ENCODE assay signal across 1 cellular context in genomic region chr4:26857278-26858034, GRCh38.
TF ChIP-seq lines count a peak whose summit lies in the region.

No MANE protein-coding gene starts in this region.

TF ChIP-seq in K562, 482 proteins besides CTCF, POLR2A, EP300 and RAD21 (continued from another document and continues in another):
- TF ChIP-seq ZNF586 (CRISPR knock-in tag; conservative IDR thresholded peaks at IDR 0.05) (no peak), TAF9B (IDR thresholded peaks at IDR 0.05; ENCODE audit: partially characterized antibody) (no peak), ZNF830 (CRISPR knock-in tag; IDR thresholded peaks at IDR 0.05) (no peak), STAG1 (CRISPR knock-in tag; IDR thresholded peaks at IDR 0.05; ENCODE audit: borderline replicate concordance) (no peak), WHSC1 (IDR thresholded peaks at IDR 0.05; ENCODE audit: low read length) (no peak), RUNX1 (IDR thresholded peaks at IDR 0.05; ENCODE audit: low read depth) (0 out of 2 replicates have a peak, but pooled peaks have one; percentile 51), OTX1 (CRISPR knock-in tag; IDR thresholded peaks at IDR 0.05) (no peak), FOXM1 (IDR thresholded peaks at IDR 0.05; ENCODE audit: low read depth) (no peak), FOXM1 (CRISPR knock-in tag; IDR thresholded peaks at IDR 0.05; ENCODE audit: low read depth) (no peak), SOX6 (IDR thresholded peaks at IDR 0.05) (0 out of 2 replicates have a peak, but pooled peaks have one; percentile 28), PRMT5 (CRISPR knock-in tag; IDR thresholded peaks at IDR 0.05) (no peak), STAT6 (CRISPR knock-in tag; IDR thresholded peaks at IDR 0.05) (no peak), ZKSCAN3 (CRISPR knock-in tag; IDR thresholded peaks at IDR 0.05) (no peak), FOXA3 (CRISPR knock-in tag; conservative IDR thresholded peaks at IDR 0.05 in 1 of 2, IDR thresholded peaks at IDR 0.05 in 1 of 2) (no peak), SRSF9 (IDR thresholded peaks at IDR 0.05; ENCODE audit: borderline replicate concordance, low read depth, low read length) (no peak), ARHGAP35 (IDR thresholded peaks at IDR 0.05; ENCODE audit: partially characterized antibody) (no peak), MTA1 (IDR thresholded peaks at IDR 0.05; ENCODE audit: borderline replicate concordance) (peak; percentile 28; the same call in 1 of the 2 replicates), CC2D1A (IDR thresholded peaks at IDR 0.05) (0 out of 2 replicates have a peak, but pooled peaks have one; percentile 19), ZNF695 (CRISPR knock-in tag; IDR thresholded peaks at IDR 0.05) (no peak), HOXB6 (CRISPR knock-in tag; IDR thresholded peaks at IDR 0.05; ENCODE audit: borderline replicate concordance) (no peak), ZNF274 (IDR thresholded peaks at IDR 0.05; ENCODE audit: borderline replicate concordance, low read depth, low read length) (no peak), CHD1 (IDR thresholded peaks at IDR 0.05; ENCODE audit: low read length) (no peak), VEZF1 (CRISPR knock-in tag; IDR thresholded peaks at IDR 0.05) (peak; percentile 90), ZBTB7A (IDR thresholded peaks at IDR 0.05; ENCODE audit: borderline replicate concordance, control insufficient read depth, low read depth, low read length) (no peak), TCF7 (IDR thresholded peaks at IDR 0.05; ENCODE audit: borderline replicate concordance) (no peak), KHSRP (IDR thresholded peaks at IDR 0.05) (no peak), RFX5 (IDR thresholded peaks at IDR 0.05; ENCODE audit: low read depth, low read length) (no peak), CHD2 (IDR thresholded peaks at IDR 0.05; ENCODE audit: low read depth, low read length) (no peak; the same call in 1 of the 2 replicates), CEBPZ (IDR thresholded peaks at IDR 0.05; ENCODE audit: borderline replicate concordance, low read depth, low read length) (no peak), GABPB2 (CRISPR knock-in tag; conservative IDR thresholded peaks at IDR 0.05) (no peak), ZNF12 (CRISPR knock-in tag; IDR thresholded peaks at IDR 0.05) (no peak), NFXL1 (CRISPR knock-in tag; IDR thresholded peaks at IDR 0.05) (no peak), FOXJ3 (CRISPR knock-in tag; IDR thresholded peaks at IDR 0.05) (no peak), JUNB (CRISPR knock-in tag; conservative IDR thresholded peaks at IDR 0.05) (no peak), SP1 (CRISPR knock-in tag; IDR thresholded peaks at IDR 0.05) (peak; percentile 62; the same call in 1 of the 2 replicates), CEBPB (tag; IDR thresholded peaks at IDR 0.05) (no peak), TEAD1 (CRISPR knock-in tag; IDR thresholded peaks at IDR 0.05) (peak in 1 of 2 experiments; percentile 24; a peak in 1 of 4 replicates), NRF1 (conservative IDR thresholded peaks at IDR 0.05 in 1 of 2, IDR thresholded peaks at IDR 0.05 in 1 of 2) (peak; percentile 97), MEF2A (IDR thresholded peaks at IDR 0.05; ENCODE audit: control insufficient read depth, low read depth, low read length) (no peak), NR3C1 (CRISPR knock-in tag; IDR thresholded peaks at IDR 0.05) (no peak), ZNF431 (CRISPR knock-in tag; IDR thresholded peaks at IDR 0.05) (no peak), TEAD4 (IDR thresholded peaks at IDR 0.05; ENCODE audit: low read length) (no peak), TEAD4 (CRISPR knock-in tag; IDR thresholded peaks at IDR 0.05; ENCODE audit: borderline replicate concordance) (no peak), ZNF263 (CRISPR knock-in tag; IDR thresholded peaks at IDR 0.05; ENCODE audit: borderline replicate concordance) (no peak)
- TF ChIP-seq, protein P1, sequence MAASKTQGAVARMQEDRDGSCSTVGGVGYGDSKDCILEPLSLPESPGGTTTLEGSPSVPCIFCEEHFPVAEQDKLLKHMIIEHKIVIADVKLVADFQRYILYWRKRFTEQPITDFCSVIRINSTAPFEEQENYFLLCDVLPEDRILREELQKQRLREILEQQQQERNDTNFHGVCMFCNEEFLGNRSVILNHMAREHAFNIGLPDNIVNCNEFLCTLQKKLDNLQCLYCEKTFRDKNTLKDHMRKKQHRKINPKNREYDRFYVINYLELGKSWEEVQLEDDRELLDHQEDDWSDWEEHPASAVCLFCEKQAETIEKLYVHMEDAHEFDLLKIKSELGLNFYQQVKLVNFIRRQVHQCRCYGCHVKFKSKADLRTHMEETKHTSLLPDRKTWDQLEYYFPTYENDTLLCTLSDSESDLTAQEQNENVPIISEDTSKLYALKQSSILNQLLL (CRISPR knock-in tag; IDR thresholded peaks at IDR 0.05; ENCODE audit: borderline replicate concordance), result no peak
- TF ChIP-seq, protein P2, sequence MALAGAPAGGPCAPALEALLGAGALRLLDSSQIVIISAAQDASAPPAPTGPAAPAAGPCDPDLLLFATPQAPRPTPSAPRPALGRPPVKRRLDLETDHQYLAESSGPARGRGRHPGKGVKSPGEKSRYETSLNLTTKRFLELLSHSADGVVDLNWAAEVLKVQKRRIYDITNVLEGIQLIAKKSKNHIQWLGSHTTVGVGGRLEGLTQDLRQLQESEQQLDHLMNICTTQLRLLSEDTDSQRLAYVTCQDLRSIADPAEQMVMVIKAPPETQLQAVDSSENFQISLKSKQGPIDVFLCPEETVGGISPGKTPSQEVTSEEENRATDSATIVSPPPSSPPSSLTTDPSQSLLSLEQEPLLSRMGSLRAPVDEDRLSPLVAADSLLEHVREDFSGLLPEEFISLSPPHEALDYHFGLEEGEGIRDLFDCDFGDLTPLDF (CRISPR knock-in tag; IDR thresholded peaks at IDR 0.05), result no peak
- TF ChIP-seq, protein P3, sequence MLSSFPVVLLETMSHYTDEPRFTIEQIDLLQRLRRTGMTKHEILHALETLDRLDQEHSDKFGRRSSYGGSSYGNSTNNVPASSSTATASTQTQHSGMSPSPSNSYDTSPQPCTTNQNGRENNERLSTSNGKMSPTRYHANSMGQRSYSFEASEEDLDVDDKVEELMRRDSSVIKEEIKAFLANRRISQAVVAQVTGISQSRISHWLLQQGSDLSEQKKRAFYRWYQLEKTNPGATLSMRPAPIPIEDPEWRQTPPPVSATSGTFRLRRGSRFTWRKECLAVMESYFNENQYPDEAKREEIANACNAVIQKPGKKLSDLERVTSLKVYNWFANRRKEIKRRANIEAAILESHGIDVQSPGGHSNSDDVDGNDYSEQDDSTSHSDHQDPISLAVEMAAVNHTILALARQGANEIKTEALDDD (IDR thresholded peaks at IDR 0.05), result no peak
- TF ChIP-seq, protein P4, sequence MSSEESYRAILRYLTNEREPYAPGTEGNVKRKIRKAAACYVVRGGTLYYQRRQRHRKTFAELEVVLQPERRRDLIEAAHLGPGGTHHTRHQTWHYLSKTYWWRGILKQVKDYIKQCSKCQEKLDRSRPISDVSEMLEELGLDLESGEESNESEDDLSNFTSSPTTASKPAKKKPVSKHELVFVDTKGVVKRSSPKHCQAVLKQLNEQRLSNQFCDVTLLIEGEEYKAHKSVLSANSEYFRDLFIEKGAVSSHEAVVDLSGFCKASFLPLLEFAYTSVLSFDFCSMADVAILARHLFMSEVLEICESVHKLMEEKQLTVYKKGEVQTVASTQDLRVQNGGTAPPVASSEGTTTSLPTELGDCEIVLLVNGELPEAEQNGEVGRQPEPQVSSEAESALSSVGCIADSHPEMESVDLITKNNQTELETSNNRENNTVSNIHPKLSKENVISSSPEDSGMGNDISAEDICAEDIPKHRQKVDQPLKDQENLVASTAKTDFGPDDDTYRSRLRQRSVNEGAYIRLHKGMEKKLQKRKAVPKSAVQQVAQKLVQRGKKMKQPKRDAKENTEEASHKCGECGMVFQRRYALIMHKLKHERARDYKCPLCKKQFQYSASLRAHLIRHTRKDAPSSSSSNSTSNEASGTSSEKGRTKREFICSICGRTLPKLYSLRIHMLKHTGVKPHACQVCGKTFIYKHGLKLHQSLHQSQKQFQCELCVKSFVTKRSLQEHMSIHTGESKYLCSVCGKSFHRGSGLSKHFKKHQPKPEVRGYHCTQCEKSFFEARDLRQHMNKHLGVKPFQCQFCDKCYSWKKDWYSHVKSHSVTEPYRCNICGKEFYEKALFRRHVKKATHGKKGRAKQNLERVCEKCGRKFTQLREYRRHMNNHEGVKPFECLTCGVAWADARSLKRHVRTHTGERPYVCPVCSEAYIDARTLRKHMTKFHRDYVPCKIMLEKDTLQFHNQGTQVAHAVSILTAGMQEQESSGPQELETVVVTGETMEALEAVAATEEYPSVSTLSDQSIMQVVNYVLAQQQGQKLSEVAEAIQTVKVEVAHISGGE (CRISPR knock-in tag; IDR thresholded peaks at IDR 0.05), result peak; percentile 82 to 98 (median 93); a peak in 5 of 6 replicates
- TF ChIP-seq, protein P5, sequence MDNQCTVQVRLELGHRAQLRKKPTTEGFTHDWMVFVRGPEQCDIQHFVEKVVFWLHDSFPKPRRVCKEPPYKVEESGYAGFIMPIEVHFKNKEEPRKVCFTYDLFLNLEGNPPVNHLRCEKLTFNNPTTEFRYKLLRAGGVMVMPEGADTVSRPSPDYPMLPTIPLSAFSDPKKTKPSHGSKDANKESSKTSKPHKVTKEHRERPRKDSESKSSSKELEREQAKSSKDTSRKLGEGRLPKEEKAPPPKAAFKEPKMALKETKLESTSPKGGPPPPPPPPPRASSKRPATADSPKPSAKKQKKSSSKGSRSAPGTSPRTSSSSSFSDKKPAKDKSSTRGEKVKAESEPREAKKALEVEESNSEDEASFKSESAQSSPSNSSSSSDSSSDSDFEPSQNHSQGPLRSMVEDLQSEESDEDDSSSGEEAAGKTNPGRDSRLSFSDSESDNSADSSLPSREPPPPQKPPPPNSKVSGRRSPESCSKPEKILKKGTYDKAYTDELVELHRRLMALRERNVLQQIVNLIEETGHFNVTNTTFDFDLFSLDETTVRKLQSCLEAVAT (IDR thresholded peaks at IDR 0.05), result peak in 1 of 2 experiments; percentile 57; a peak in 1 of 4 replicates
- TF ChIP-seq, protein P6, sequence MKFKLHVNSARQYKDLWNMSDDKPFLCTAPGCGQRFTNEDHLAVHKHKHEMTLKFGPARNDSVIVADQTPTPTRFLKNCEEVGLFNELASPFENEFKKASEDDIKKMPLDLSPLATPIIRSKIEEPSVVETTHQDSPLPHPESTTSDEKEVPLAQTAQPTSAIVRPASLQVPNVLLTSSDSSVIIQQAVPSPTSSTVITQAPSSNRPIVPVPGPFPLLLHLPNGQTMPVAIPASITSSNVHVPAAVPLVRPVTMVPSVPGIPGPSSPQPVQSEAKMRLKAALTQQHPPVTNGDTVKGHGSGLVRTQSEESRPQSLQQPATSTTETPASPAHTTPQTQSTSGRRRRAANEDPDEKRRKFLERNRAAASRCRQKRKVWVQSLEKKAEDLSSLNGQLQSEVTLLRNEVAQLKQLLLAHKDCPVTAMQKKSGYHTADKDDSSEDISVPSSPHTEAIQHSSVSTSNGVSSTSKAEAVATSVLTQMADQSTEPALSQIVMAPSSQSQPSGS (CRISPR knock-in tag; IDR thresholded peaks at IDR 0.05), result no peak
- TF ChIP-seq, protein P7, sequence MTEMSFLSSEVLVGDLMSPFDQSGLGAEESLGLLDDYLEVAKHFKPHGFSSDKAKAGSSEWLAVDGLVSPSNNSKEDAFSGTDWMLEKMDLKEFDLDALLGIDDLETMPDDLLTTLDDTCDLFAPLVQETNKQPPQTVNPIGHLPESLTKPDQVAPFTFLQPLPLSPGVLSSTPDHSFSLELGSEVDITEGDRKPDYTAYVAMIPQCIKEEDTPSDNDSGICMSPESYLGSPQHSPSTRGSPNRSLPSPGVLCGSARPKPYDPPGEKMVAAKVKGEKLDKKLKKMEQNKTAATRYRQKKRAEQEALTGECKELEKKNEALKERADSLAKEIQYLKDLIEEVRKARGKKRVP (CRISPR knock-in tag; IDR thresholded peaks at IDR 0.05), result no peak; the same call in 1 of the 2 replicates
